Comparison of ENCODE assay signal across 9 cellular contexts in genomic region chr4:3387154-3387942, GRCh38. TPM values are rescaled to one million over a fixed set of nuclear protein-coding genes. Genes with fewer than 3 reads are reported as not detected.
DNase-seq lines count a peak whose midpoint lies in the region; ATAC-seq, FAIRE-seq and TF ChIP-seq lines count a peak whose summit lies in the region.
"Had no signal": no experiment of that assay in that cellular context is flagged by ENCODE, and none has a peak within 500 bp of the region (broad histone marks: within the 10 kb centered on the region; RNA-seq: fewer than 3 reads in every experiment).

No MANE protein-coding gene starts in this region.

- no peak overlapping the region for H3K4me3 ChIP-seq in BE2C (ENCODE audit: low read depth, low read length)

- ATAC-seq in GM18858 (IDR thresholded peaks at IDR 0.05; ENCODE audit: unreplicated experiment) = peak; percentile 47
- ATAC-seq in HG02981 (IDR thresholded peaks at IDR 0.05; ENCODE audit: unreplicated experiment) = peak; percentile 45
- peak; percentile 17; the same call in 1 of the 2 replicates for ATAC-seq in WTC11
- no peak for ATAC-seq in GM18870 (IDR thresholded peaks at IDR 0.05; ENCODE audit: unreplicated experiment)

- H3K36me3 Mint-ChIP-seq in WTC11 (no peaks in the 10 kb centered on the region), nephron (ENCODE audit: low read depth) (peaks cover 5% of the 10 kb centered on the region)

- H3K4me3 Mint-ChIP-seq in WTC11 (no peak overlapping the region; the same call in 1 of the 2 replicates), nephron (peak overlapping the region; percentile 53 to 65 (median 57))

- peaks cover 13% of the 10 kb centered on the region for H3K4me1 ChIP-seq in BE2C

- POLR2A ChIA-PET in WTC11 (lab: Charles Lee) = interaction anchor here (1.3 kb wide), 1 partner anchor 17 kb away, joined by 7 read pairs; no protein-coding TSS in a partner anchor

- H3K36me3 ChIP-seq in BE2C = no peaks in the 10 kb centered on the region

- DNase-seq in WTC11 (ENCODE audit: low spot score) (no peak), HTR-8/SVneo (ENCODE audit: insufficient read length, low spot score) (no peak), BE2C (no peak), NCI-H1417 treated with DMSO at 0.1 percent for 48 hours (lab: John Stamatoyannopoulos, UW) (no peak)

- H3K27me3 ChIP-seq in BE2C = no peaks in the 10 kb centered on the region

- H3K27me3 Mint-ChIP-seq in WTC11 (ENCODE audit: low read depth) (no peaks in the 10 kb centered on the region), nephron (ENCODE audit: low read depth) (peaks cover 9% of the 10 kb centered on the region)

- TF ChIP-seq CTCF in WTC11 (IDR thresholded peaks at IDR 0.05) = no peak
- no peak for TF ChIP-seq CTCF in nephron (IDR thresholded peaks at IDR 0.05; ENCODE audit: unreplicated experiment in 3 of 3)
- TF ChIP-seq CTCF in BE2C (IDR thresholded peaks at IDR 0.05; ENCODE audit: low read depth, low read length) = no peak

- peaks cover 65% of the 10 kb centered on the region for H3K4me1 Mint-ChIP-seq in WTC11
- peaks cover 58% of the 10 kb centered on the region for H3K4me1 Mint-ChIP-seq in nephron

- CTCF ChIA-PET in WTC11 (lab: Charles Lee) = interaction anchor here (0.5 to 3.1 kb wide), 9 partner anchors 21 to 704 kb away, joined by 3 to 13 read pairs (median 4); no protein-coding TSS in a partner anchor

- H3K9me3 Mint-ChIP-seq in WTC11 = no peaks in the 10 kb centered on the region
- H3K9me3 Mint-ChIP-seq in nephron = no peaks in the 10 kb centered on the region

- no peaks in the 10 kb centered on the region for H3K9me3 ChIP-seq in BE2C

- no peak for FAIRE-seq in HTR-8/SVneo (lab: Jason Lieb, UNC)
- FAIRE-seq: colon had no signal

- H3K27ac Mint-ChIP-seq in WTC11 = peak overlapping the region; percentile 71
- H3K27ac Mint-ChIP-seq in nephron = peak overlapping the region; percentile 82 to 95 (median 88)

TF ChIP-seq in WTC11, 78 proteins besides CTCF, POLR2A, EP300 and RAD21:
- TF ChIP-seq ZMAT4 (CRISPR knock-in tag; IDR thresholded peaks at IDR 0.05) = no peak
- no peak for TF ChIP-seq TEAD1 (CRISPR knock-in tag; IDR thresholded peaks at IDR 0.05)
- TF ChIP-seq, protein P1, sequence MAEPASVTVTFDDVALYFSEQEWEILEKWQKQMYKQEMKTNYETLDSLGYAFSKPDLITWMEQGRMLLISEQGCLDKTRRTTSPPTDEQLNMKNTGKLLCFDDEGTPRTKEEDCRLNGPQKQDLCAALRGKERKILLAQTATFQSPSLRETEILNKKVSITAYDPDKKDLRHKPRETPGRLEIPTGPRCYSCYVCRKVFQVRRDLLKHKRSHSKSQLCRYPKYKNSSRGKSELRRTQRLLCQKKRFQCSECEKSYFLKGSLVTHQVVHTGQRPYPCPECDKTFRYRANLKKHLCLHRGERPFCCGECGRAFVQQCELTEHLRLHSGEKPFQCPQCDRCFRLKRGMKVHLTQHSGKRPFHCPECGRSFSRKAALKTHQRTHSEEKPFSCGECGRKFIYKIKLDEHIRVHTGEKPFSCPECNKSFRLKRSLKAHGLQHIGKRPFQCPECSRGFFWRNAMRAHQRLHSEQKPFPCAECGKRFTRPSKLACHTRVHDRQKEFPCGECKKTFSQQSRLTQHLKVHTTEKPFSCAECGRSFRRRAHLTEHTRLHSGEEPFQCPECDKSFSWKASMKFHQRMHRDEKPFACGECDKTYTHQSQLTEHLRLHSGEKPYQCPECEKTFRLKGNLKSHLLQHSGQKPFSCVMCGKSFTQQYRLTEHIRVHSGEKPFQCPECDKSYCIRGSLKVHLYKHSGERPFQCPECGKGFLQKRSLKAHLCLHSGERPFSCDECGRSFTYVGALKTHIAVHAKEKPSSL (CRISPR knock-in tag; conservative IDR thresholded peaks at IDR 0.05) = no peak
- no peak for TF ChIP-seq NR3C1 (CRISPR knock-in tag; conservative IDR thresholded peaks at IDR 0.05; ENCODE audit: low read depth)
- no peak for TF ChIP-seq E2F1 (CRISPR knock-in tag; IDR thresholded peaks at IDR 0.05)
- no peak for TF ChIP-seq STAT6 (CRISPR knock-in tag; conservative IDR thresholded peaks at IDR 0.05; ENCODE audit: low read depth)
- TF ChIP-seq PRRX2 (CRISPR knock-in tag; IDR thresholded peaks at IDR 0.05) = no peak
- TF ChIP-seq, protein P2, sequence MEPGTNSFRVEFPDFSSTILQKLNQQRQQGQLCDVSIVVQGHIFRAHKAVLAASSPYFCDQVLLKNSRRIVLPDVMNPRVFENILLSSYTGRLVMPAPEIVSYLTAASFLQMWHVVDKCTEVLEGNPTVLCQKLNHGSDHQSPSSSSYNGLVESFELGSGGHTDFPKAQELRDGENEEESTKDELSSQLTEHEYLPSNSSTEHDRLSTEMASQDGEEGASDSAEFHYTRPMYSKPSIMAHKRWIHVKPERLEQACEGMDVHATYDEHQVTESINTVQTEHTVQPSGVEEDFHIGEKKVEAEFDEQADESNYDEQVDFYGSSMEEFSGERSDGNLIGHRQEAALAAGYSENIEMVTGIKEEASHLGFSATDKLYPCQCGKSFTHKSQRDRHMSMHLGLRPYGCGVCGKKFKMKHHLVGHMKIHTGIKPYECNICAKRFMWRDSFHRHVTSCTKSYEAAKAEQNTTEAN (CRISPR knock-in tag; IDR thresholded peaks at IDR 0.05) = no peak
- TF ChIP-seq, protein P3, sequence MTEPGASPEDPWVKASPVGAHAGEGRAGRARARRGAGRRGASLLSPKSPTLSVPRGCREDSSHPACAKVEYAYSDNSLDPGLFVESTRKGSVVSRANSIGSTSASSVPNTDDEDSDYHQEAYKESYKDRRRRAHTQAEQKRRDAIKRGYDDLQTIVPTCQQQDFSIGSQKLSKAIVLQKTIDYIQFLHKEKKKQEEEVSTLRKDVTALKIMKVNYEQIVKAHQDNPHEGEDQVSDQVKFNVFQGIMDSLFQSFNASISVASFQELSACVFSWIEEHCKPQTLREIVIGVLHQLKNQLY (CRISPR knock-in tag; IDR thresholded peaks at IDR 0.05) = no peak
- TF ChIP-seq NFATC4 (CRISPR knock-in tag; IDR thresholded peaks at IDR 0.05) = no peak
- TF ChIP-seq EMX1 (CRISPR knock-in tag; IDR thresholded peaks at IDR 0.05) = no peak
- no peak for TF ChIP-seq JAZF1 (CRISPR knock-in tag; IDR thresholded peaks at IDR 0.05)
- no peak for TF ChIP-seq ZNF317 (CRISPR knock-in tag; IDR thresholded peaks at IDR 0.05; ENCODE audit: borderline replicate concordance, low read depth)
- TF ChIP-seq, protein P4, sequence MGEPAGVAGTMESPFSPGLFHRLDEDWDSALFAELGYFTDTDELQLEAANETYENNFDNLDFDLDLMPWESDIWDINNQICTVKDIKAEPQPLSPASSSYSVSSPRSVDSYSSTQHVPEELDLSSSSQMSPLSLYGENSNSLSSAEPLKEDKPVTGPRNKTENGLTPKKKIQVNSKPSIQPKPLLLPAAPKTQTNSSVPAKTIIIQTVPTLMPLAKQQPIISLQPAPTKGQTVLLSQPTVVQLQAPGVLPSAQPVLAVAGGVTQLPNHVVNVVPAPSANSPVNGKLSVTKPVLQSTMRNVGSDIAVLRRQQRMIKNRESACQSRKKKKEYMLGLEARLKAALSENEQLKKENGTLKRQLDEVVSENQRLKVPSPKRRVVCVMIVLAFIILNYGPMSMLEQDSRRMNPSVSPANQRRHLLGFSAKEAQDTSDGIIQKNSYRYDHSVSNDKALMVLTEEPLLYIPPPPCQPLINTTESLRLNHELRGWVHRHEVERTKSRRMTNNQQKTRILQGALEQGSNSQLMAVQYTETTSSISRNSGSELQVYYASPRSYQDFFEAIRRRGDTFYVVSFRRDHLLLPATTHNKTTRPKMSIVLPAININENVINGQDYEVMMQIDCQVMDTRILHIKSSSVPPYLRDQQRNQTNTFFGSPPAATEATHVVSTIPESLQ (CRISPR knock-in tag; IDR thresholded peaks at IDR 0.05) = no peak
- TF ChIP-seq ZNF416 (CRISPR knock-in tag; IDR thresholded peaks at IDR 0.05) = no peak

RNA-seq across cellular contexts. Expression of gene HGFAC, which starts 54.4 kb away (rescaled TPM):
- total RNA-seq in WTC11 (2021) = 0.20 to 0.76 TPM (median 0.48 TPM) in 3 replicates
- not detected for polyA plus RNA-seq in BE2C (2012; ENCODE audit: insufficient read depth, insufficient read length, low read depth)
